Comparison of ENCODE assay signal across 8 cellular contexts in the genomic region with DNA sequence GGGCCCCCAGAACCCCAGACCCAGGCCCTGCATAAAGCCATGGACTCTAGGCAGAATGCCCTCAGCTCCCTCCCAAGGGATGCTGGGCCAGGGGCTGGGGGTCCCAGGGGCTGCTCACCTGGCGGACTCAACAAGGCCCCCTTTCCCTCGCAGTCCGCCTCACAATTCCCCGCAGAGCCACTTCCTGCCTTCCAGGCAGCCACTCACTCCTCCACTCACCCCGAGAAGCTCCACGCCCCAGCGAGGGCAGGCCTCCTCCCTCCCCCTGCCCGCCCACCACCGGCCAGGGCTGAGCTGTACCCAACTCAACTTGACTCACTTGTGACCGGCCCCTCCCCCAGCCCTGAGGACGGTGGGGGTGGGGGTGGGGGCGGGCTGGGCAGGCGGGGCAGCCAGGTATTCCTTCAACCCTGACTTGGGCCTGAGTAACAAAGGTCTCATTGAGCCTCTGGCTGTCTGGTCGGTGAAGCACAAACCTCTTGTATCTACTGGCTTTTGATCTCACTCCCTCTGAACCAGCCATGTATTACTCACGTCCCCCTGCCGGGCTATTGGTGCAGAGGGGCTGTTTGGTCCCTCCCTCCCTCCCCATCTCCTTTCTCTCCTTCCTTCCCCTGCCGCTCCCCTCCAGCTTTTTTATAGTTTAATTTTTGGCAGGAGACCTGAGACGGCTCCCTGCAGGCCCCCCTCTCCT. TPM values are rescaled to one million over a fixed set of nuclear protein-coding genes. Genes with fewer than 3 reads are reported as not detected.
A peak's percentile ranks its signal among the peaks of the same experiment; 100 is the strongest.
DNase-seq lines count a peak whose midpoint lies in the region; ATAC-seq, FAIRE-seq and TF ChIP-seq lines count a peak whose summit lies in the region.
"Had no signal": no experiment of that assay in that cellular context is flagged by ENCODE, and none has a peak within 500 bp of the region (broad histone marks: within the 10 kb centered on the region; RNA-seq: fewer than 3 reads in every experiment).

No MANE protein-coding gene starts in this region.

- FAIRE-seq in H54 (lab: Jason Lieb, UNC): no peak

- H3K4me3 ChIP-seq in epithelial cell of esophagus (ENCODE audit: low read length): peak overlapping the region; percentile 55

- TF ChIP-seq POLR2A in H54 (IDR thresholded peaks at IDR 0.05; ENCODE audit: low read depth, low read length): peak; percentile 53
- no peak for TF ChIP-seq POLR2A in GM18505 (IDR thresholded peaks at IDR 0.05; ENCODE audit: borderline replicate concordance, extremely low read depth, insufficient read depth, insufficient read length)

- ATAC-seq in GM18505 (IDR thresholded peaks at IDR 0.05; ENCODE audit: unreplicated experiment) (no peak), GM18498 (IDR thresholded peaks at IDR 0.05; ENCODE audit: unreplicated experiment) (no peak)

- TF ChIP-seq CTCF in epithelial cell of esophagus (IDR thresholded peaks at IDR 0.05; ENCODE audit: insufficient read depth, low read depth, low read length, missing control alignments): no peak

- DNase-seq in H54 (ENCODE audit: insufficient read length, low spot score) (peak; percentile 96), RPMI7951 (ENCODE audit: low read depth) (peak; percentile 47), epithelial cell of esophagus (ENCODE audit: low read depth) (peak; percentile 93), globus pallidus (ENCODE audit: low spot score) (no peak)
- peak; percentile 63 for DNase-seq in stimulated activated CD4-positive, alpha-beta T cell treated with anti-CD3 and anti-CD28 coated beads, Interleukin-15, amount 100 ng/mL, for 24 hours

RNA-seq across cellular contexts. Expression of gene BLACAT1, which starts 5.9 kb away (rescaled TPM):
- not detected in 2 replicates for total RNA-seq in RPMI7951 (2014; rRNA removed; shearing (Covaris generic))
- total RNA-seq: liver had no signal

RNA-seq across cellular contexts. Expression of gene LEMD1, which starts 28.0 kb away (rescaled TPM):
- total RNA-seq in RPMI7951 (2014; rRNA removed; shearing (Covaris generic)): not detected in 2 replicates
- total RNA-seq: liver had no signal

RNA-seq across cellular contexts. Expression of gene CDK18, which starts 54.6 kb away (rescaled TPM):
- total RNA-seq in RPMI7951 (2014; rRNA removed; shearing (Covaris generic)): under 0.01 and 0.36 TPM in 2 replicates
